ENCODE assay signal across 8 cellular contexts in the genomic region with DNA sequence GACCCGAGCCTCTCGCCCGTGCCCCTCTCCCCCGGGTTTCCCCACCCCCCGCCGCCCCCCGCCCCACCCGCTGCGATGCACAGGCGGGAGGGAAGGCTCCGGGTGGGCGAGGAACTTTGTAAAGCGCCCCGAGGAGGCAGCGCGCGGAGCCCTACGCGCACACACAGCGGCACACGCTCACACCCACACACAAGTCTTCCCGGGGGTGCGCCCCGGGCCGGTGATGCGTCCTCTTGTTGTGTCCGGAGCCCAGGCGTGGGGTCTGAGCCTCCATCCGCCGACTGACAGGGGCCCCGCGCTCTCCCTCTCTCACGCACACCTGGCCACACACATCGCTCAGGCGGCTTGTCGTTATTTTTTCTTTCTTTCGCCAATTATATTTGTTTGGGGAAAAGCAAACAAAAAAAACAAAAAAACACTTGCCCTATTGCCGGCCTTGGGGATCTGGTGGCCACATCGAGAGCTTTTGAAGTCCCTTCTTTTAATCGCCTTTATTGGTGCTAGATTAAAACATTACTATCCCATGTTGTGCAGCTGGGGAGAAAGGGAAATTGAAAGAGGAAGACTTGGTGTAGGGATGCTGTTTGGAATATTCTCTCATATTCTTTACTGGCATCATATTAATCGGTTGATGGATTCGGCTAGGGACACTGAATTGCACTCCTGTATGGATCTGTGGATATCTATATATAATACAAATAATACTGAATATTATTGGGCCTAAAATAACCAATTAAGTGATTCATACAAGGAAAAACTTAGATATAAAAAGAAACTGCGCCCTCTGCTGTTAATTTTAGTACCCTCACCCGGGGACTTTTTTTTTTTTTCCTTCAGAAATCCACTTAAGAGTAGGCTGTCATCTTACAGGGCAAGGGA. TPM values are rescaled to one million over a fixed set of nuclear protein-coding genes. Genes with fewer than 3 reads are reported as not detected.
DNase-seq lines count a peak whose midpoint lies in the region; ATAC-seq and TF ChIP-seq lines count a peak whose summit lies in the region.

No MANE protein-coding gene starts in this region.

- H3K4me1 Mint-ChIP-seq in T-helper 2 cell treated with Interferon-gamma antibody and Interleukin-4, amounts not matched to agents 5 μg/mL and 100 μg/mL, for 36 hours (ENCODE audit: low read depth): peaks cover 12% of the 10 kb centered on the region
- peaks cover 8 to 16% of the 10 kb centered on the region in 2 donors for H3K4me1 Mint-ChIP-seq in effector memory CD8-positive, alpha-beta T cell (ENCODE audit: low read depth in 2 of 2)

- H3K27me3 Mint-ChIP-seq in T-helper 2 cell treated with Interferon-gamma antibody and Interleukin-4, amounts not matched to agents 5 μg/mL and 100 μg/mL, for 36 hours (ENCODE audit: low read depth): peaks cover 55% of the 10 kb centered on the region
- peaks cover 60 to 66% of the 10 kb centered on the region in 2 donors for H3K27me3 Mint-ChIP-seq in effector memory CD8-positive, alpha-beta T cell

- WGBS in lower leg skin, 2 donors: 0 to 1% methylated on average over 23 to 31 of the region's 44 CpGs

- TF ChIP-seq POLR2A in lower leg skin (IDR thresholded peaks at IDR 0.05): no peak

- H3K36me3 Mint-ChIP-seq in T-helper 2 cell treated with Interferon-gamma antibody and Interleukin-4, amounts not matched to agents 5 μg/mL and 100 μg/mL, for 36 hours (ENCODE audit: low read depth): no peaks in the 10 kb centered on the region
- H3K36me3 Mint-ChIP-seq in effector memory CD8-positive, alpha-beta T cell (ENCODE audit: insufficient read depth): no peaks in the 10 kb centered on the region

- peak overlapping the region; percentile 56 for H3K4me3 Mint-ChIP-seq in T-helper 2 cell treated with Interferon-gamma antibody and Interleukin-4, amounts not matched to agents 5 μg/mL and 100 μg/mL, for 36 hours
- peak overlapping the region; percentile 79 to 86 for H3K4me3 Mint-ChIP-seq in effector memory CD8-positive, alpha-beta T cell

- intact Hi-C loops in lower leg skin (cut with DNase I; ENCODE audit: low total_unique reads): no loop called here

- peak; percentile 47 for ATAC-seq in GM21515 (IDR thresholded peaks at IDR 0.05; ENCODE audit: unreplicated experiment)
- ATAC-seq in effector memory CD8-positive, alpha-beta T cell (replicated peaks): peak; percentile 39

- no peak for TF ChIP-seq CTCF in lower leg skin (IDR thresholded peaks at IDR 0.05)

- H3K27ac Mint-ChIP-seq in T-helper 2 cell treated with Interferon-gamma antibody and Interleukin-4, amounts not matched to agents 5 μg/mL and 100 μg/mL, for 36 hours: no peak overlapping the region
- H3K27ac Mint-ChIP-seq in effector memory CD8-positive, alpha-beta T cell: no peak overlapping the region

- DNase-seq in D341Med (ENCODE audit: low spot score) (peak; percentile 48), NAMALWA (ENCODE audit: low spot score) (peak; percentile 40), lower leg skin (ENCODE audit: low spot score in 2 of 2) (no peak), stromal cell of bone marrow (ENCODE audit: low read depth) (peak; percentile 48), mucosa of gallbladder (ENCODE audit: low spot score) (no peak)
- peak; percentile 6 for DNase-seq in T-helper 2 cell treated with Interferon-gamma antibody and Interleukin-4, amounts not matched to agents 5 μg/mL and 100 μg/mL, for 36 hours (ENCODE audit: low spot score)
- DNase-seq in effector memory CD8-positive, alpha-beta T cell: no peak

- no peaks in the 10 kb centered on the region for H3K9me3 Mint-ChIP-seq in T-helper 2 cell treated with Interferon-gamma antibody and Interleukin-4, amounts not matched to agents 5 μg/mL and 100 μg/mL, for 36 hours
- no peaks in the 10 kb centered on the region for H3K9me3 Mint-ChIP-seq in effector memory CD8-positive, alpha-beta T cell

- H3K4me3 ChIP-seq in lower leg skin (ENCODE audit: low read depth, poor library complexity, severe bottlenecking): peak overlapping the region; percentile 13

RNA-seq across cellular contexts. Expression of a gene that starts 0.9 kb away (rescaled TPM):
- total RNA-seq in lower leg skin (1 to 10 TPM; 2.6 to 8.1 (median 3.4) TPM), mucosa of gallbladder (1.6 TPM)

Comparison
In these comparisons a context has a peak if more than half of its experiments do, and no peak if none do; other contexts are left out.
1. DNase-seq: peak in D341Med (single experiment), NAMALWA (single experiment), T-helper 2 cell treated with Interferon-gamma antibody and Interleukin-4, amounts not matched to agents 5 μg/mL and 100 μg/mL, for 36 hours (single experiment) and stromal cell of bone marrow (single experiment); none in effector memory CD8-positive, alpha-beta T cell (0 of 3), lower leg skin (0 of 2) and mucosa of gallbladder (single experiment).